Comparison of ENCODE assay signal across 26 cellular contexts in the genomic region with DNA sequence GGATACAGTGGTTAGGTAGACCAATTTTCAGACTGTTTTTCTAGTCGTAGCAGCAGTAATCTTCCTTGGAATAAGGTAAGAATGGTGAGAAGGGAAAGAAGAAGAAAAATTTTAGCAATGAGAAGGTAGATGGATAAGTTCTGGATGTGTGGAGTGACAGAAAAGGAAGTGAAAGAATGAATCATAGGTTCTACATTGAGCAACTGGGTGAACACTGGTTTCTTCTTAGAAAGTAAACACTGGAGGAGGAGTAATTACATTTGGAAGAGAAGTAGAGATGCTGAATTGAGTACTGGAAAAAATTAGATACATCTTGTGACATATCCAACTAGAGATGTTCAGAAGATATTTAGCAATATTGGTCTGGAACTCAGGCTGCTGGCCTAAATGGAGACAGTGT.
A peak's percentile ranks its signal among the peaks of the same experiment; 100 is the strongest.
DNase-seq lines count a peak whose midpoint lies in the region; ATAC-seq, FAIRE-seq and TF ChIP-seq lines count a peak whose summit lies in the region.
"Had no signal": no experiment of that assay in that cellular context is flagged by ENCODE, and none has a peak within 500 bp of the region (broad histone marks: within the 10 kb centered on the region; RNA-seq: fewer than 3 reads in every experiment).

No MANE protein-coding gene starts in this region.

- H3K4me3 ChIP-seq in bronchial epithelial cell (ENCODE audit: low read depth, low read length) = no peak overlapping the region
- H3K4me3 ChIP-seq: adrenal gland, colonic mucosa, GM23248, lung, vagina had no signal

- H3K27me3 Mint-ChIP-seq in mesothelial cell of epicardium (ENCODE audit: low read depth) = no peaks in the 10 kb centered on the region
- H3K27me3 Mint-ChIP-seq: activated CD8-positive, alpha-beta T cell treated with anti-CD3 and anti-CD28 coated beads for 36 hours; effector memory CD8-positive, alpha-beta T cell had no signal

- H3K27ac Mint-ChIP-seq in mesothelial cell of epicardium = no peak overlapping the region
- H3K27ac Mint-ChIP-seq: activated CD8-positive, alpha-beta T cell treated with anti-CD3 and anti-CD28 coated beads for 36 hours; effector memory CD8-positive, alpha-beta T cell; stimulated activated effector memory CD8-positive, alpha-beta T cell treated with anti-CD3 and anti-CD28 coated beads, Interleukin-12 subunit alpha, Interleukin-12 subunit beta, amount 100 ng/mL, for 72 hours had no signal

- no peaks in the 10 kb centered on the region for H3K36me3 Mint-ChIP-seq in mesothelial cell of epicardium
- H3K36me3 Mint-ChIP-seq: stimulated activated effector memory CD8-positive, alpha-beta T cell treated with anti-CD3 and anti-CD28 coated beads, Interleukin-12 subunit alpha, Interleukin-12 subunit beta, amount 100 ng/mL, for 72 hours had no signal

- peak; percentile 86 for DNase-seq in NOMO-1 treated with dmso at 0.1 percent for 144 hours (lab: John Stamatoyannopoulos, UW; ENCODE audit: unreplicated experiment)
- DNase-seq in bronchial epithelial cell (ENCODE audit: low read depth) = peak; percentile 26
- no peak for DNase-seq in stimulated activated CD4-positive, alpha-beta T cell treated with anti-CD3 and anti-CD28 coated beads, Interleukin-4, amount 100 ng/mL, for 4 hours
- DNase-seq in mesothelial cell of epicardium (ENCODE audit: low spot score in 2 of 2, unreplicated experiment in 2 of 2) = no peak
- no peak for DNase-seq in frontal cortex (ENCODE audit: low spot score in 2 of 2)
- DNase-seq: activated CD8-positive, alpha-beta T cell treated with anti-CD3 and anti-CD28 coated beads for 36 hours; activated T-cell treated with anti-CD3 and anti-CD28 coated beads for 4 hours; adrenal gland; brain microvascular endothelial cell; colonic mucosa; effector memory CD8-positive, alpha-beta T cell; GM23248; NCI-H1048; NCI-H187 treated with DMSO at 0.1 percent for 48 hours; NCI-H345; NK-92 treated with Interleukin-12 subunit alpha and Interleukin-12 subunit beta, amount 100 ng/mL, for 24 hours; stimulated activated CD4-positive, alpha-beta T cell treated with anti-CD3 and anti-CD28 coated beads, Interleukin-1b, Interleukin-23, amount 100 ng/mL, for 48 hours; SW 1271 had no signal

- TF ChIP-seq CTCF in bronchial epithelial cell (IDR thresholded peaks at IDR 0.05; ENCODE audit: insufficient read depth, low read length, severe bottlenecking) = no peak
- TF ChIP-seq CTCF in mesothelial cell of epicardium (IDR thresholded peaks at IDR 0.05; ENCODE audit: unreplicated experiment) = no peak

- peaks cover 5% of the 10 kb centered on the region for H3K4me1 Mint-ChIP-seq in mesothelial cell of epicardium
- H3K4me1 Mint-ChIP-seq: stimulated activated effector memory CD8-positive, alpha-beta T cell treated with anti-CD3 and anti-CD28 coated beads, Interleukin-12 subunit alpha, Interleukin-12 subunit beta, amount 100 ng/mL, for 72 hours had no signal

- no peaks in the 10 kb centered on the region for H3K27me3 ChIP-seq in bronchial epithelial cell (ENCODE audit: control insufficient read depth, insufficient read depth, low read length)
- H3K27me3 ChIP-seq: adrenal gland, brain microvascular endothelial cell, colonic mucosa, vagina had no signal

- ATAC-seq in GM18870 (IDR thresholded peaks at IDR 0.05; ENCODE audit: unreplicated experiment) (peak; percentile 87), HG03432 (IDR thresholded peaks at IDR 0.05; ENCODE audit: unreplicated experiment) (peak; percentile 74), HG03520 (IDR thresholded peaks at IDR 0.05; ENCODE audit: unreplicated experiment) (no peak)
- ATAC-seq: activated CD4-positive, CD25-positive, alpha-beta regulatory T cell treated with anti-CD3 and anti-CD28 coated beads, Interleukin-2, amount 50 U/mL, for 24 hours; activated CD8-positive, alpha-beta T cell treated with anti-CD3 and anti-CD28 coated beads for 36 hours; effector memory CD8-positive, alpha-beta T cell; stimulated activated effector memory CD8-positive, alpha-beta T cell treated with anti-CD3 and anti-CD28 coated beads, Interleukin-12 subunit alpha, Interleukin-12 subunit beta, amount 100 ng/mL, for 72 hours had no signal

- no peak overlapping the region for H3K4me3 Mint-ChIP-seq in mesothelial cell of epicardium
- H3K4me3 Mint-ChIP-seq: activated CD8-positive, alpha-beta T cell treated with anti-CD3 and anti-CD28 coated beads for 36 hours; effector memory CD8-positive, alpha-beta T cell; stimulated activated effector memory CD8-positive, alpha-beta T cell treated with anti-CD3 and anti-CD28 coated beads, Interleukin-12 subunit alpha, Interleukin-12 subunit beta, amount 100 ng/mL, for 72 hours had no signal

- peaks cover 35% of the 10 kb centered on the region for H3K9me3 Mint-ChIP-seq in mesothelial cell of epicardium

- H3K36me3 ChIP-seq in bronchial epithelial cell (ENCODE audit: control insufficient read depth, insufficient read depth, low read length) = no peaks in the 10 kb centered on the region
- H3K36me3 ChIP-seq: adrenal gland, brain microvascular endothelial cell, colonic mucosa, vagina had no signal

- FAIRE-seq in bronchial epithelial cell (lab: Jason Lieb, UNC) (no peak), frontal cortex (lab: Jason Lieb, UNC) (no peak)
- FAIRE-seq: GM18507 had no signal

Comparison
In these comparisons a context has a peak if more than half of its experiments do, and no peak if none do; other contexts are left out.
1. DNase-seq: peak in NOMO-1 treated with dmso at 0.1 percent for 144 hours (single experiment) and bronchial epithelial cell (single experiment); none in stimulated activated CD4-positive, alpha-beta T cell treated with anti-CD3 and anti-CD28 coated beads, Interleukin-4, amount 100 ng/mL, for 4 hours (0 of 2), mesothelial cell of epicardium (0 of 2) and frontal cortex (0 of 2).